ENCODE assay signal across 13 cellular contexts in the genomic region with DNA sequence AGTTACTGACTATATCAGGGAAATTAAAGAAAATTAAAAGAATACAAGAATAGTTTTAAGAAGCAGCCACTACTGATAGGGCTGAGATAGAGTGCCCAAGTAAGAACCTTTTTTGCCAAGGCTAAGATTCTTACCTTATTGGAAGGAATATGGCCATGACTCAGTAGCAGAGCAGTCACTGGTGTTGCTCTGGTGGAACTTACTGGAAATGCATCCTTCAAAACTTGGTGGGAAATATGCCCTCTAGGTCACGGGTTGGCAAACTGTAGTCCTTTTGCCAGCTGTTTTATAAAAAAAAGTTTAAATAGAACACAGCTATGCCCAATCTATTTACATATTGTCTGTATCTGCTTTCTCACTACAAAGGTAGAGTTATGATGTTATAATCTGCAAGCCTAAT. TPM values are rescaled to one million over a fixed set of nuclear protein-coding genes. Genes with fewer than 3 reads are reported as not detected.
DNase-seq lines count a peak whose midpoint lies in the region; ATAC-seq and TF ChIP-seq lines count a peak whose summit lies in the region.
"Had no signal": no experiment of that assay in that cellular context is flagged by ENCODE, and none has a peak within 500 bp of the region (broad histone marks: within the 10 kb centered on the region; RNA-seq: fewer than 3 reads in every experiment).

No MANE protein-coding gene starts in this region.

- no peak for DNase-seq in activated CD8-positive, alpha-beta T cell treated with anti-CD3 and anti-CD28 coated beads for 36 hours
- DNase-seq in activated CD8-positive, alpha-beta T cell treated with anti-CD3 and anti-CD28 coated beads, Interleukin-2, amount 10 ng/mL, durations not matched to agents 7 days and 5 days = no peak
- DNase-seq in NAMALWA (ENCODE audit: low spot score) = peak; percentile 13
- peak; percentile 29 for DNase-seq in epithelial cell of esophagus (ENCODE audit: low read depth)
- peak; percentile 26 for DNase-seq in renal cortical epithelial cell (ENCODE audit: low read depth)
- DNase-seq in middle frontal gyrus (ENCODE audit: extremely low spot score, low spot score) = no peak
- DNase-seq in natural killer cell treated with Interleukin-12 subunit alpha and Interleukin-12 subunit beta and Interleukin-15 and Interleukin-18, amount 100 ng/mL, for 72 hours (ENCODE audit: low spot score) = no peak
- DNase-seq: activated gamma-delta T cell; GDM1; left ventricle myocardium superior; NCI-H2227 treated with DMSO at 0.1 percent for 48 hours; stimulated activated CD4-positive, alpha-beta T cell treated with anti-CD3 and anti-CD28 coated beads, Interleukin-15, amount 100 ng/mL, for 24 hours had no signal

- H3K36me3 Mint-ChIP-seq in activated CD8-positive, alpha-beta T cell treated with anti-CD3 and anti-CD28 coated beads for 36 hours (ENCODE audit: low read depth) = peaks cover 29% of the 10 kb centered on the region
- peaks cover 43% of the 10 kb centered on the region for H3K36me3 Mint-ChIP-seq in activated CD8-positive, alpha-beta T cell treated with anti-CD3 and anti-CD28 coated beads, Interleukin-2, amount 10 ng/mL, durations not matched to agents 7 days and 5 days (ENCODE audit: low read depth)
- peaks cover 22% of the 10 kb centered on the region for H3K36me3 Mint-ChIP-seq in natural killer cell treated with Interleukin-12 subunit alpha and Interleukin-12 subunit beta and Interleukin-15 and Interleukin-18, amount 100 ng/mL, for 72 hours

- no peak overlapping the region for H3K27ac Mint-ChIP-seq in activated CD8-positive, alpha-beta T cell treated with anti-CD3 and anti-CD28 coated beads for 36 hours
- H3K27ac Mint-ChIP-seq in activated CD8-positive, alpha-beta T cell treated with anti-CD3 and anti-CD28 coated beads, Interleukin-2, amount 10 ng/mL, durations not matched to agents 7 days and 5 days = no peak overlapping the region
- no peak overlapping the region for H3K27ac Mint-ChIP-seq in natural killer cell treated with Interleukin-12 subunit alpha and Interleukin-12 subunit beta and Interleukin-15 and Interleukin-18, amount 100 ng/mL, for 72 hours

- intact Hi-C loops in activated CD8-positive, alpha-beta T cell treated with anti-CD3 and anti-CD28 coated beads for 36 hours (cut with micrococcal nuclease) = no loop called here

- no peaks in the 10 kb centered on the region for H3K27me3 Mint-ChIP-seq in activated CD8-positive, alpha-beta T cell treated with anti-CD3 and anti-CD28 coated beads for 36 hours
- H3K27me3 Mint-ChIP-seq in activated CD8-positive, alpha-beta T cell treated with anti-CD3 and anti-CD28 coated beads, Interleukin-2, amount 10 ng/mL, durations not matched to agents 7 days and 5 days (ENCODE audit: low read depth) = no peaks in the 10 kb centered on the region
- no peaks in the 10 kb centered on the region for H3K27me3 Mint-ChIP-seq in natural killer cell treated with Interleukin-12 subunit alpha and Interleukin-12 subunit beta and Interleukin-15 and Interleukin-18, amount 100 ng/mL, for 72 hours

- peaks cover 8% of the 10 kb centered on the region for H3K9me3 Mint-ChIP-seq in activated CD8-positive, alpha-beta T cell treated with anti-CD3 and anti-CD28 coated beads for 36 hours
- no peaks in the 10 kb centered on the region for H3K9me3 Mint-ChIP-seq in activated CD8-positive, alpha-beta T cell treated with anti-CD3 and anti-CD28 coated beads, Interleukin-2, amount 10 ng/mL, durations not matched to agents 7 days and 5 days (ENCODE audit: insufficient read depth)
- peaks cover 3% of the 10 kb centered on the region for H3K9me3 Mint-ChIP-seq in natural killer cell treated with Interleukin-12 subunit alpha and Interleukin-12 subunit beta and Interleukin-15 and Interleukin-18, amount 100 ng/mL, for 72 hours

- H3K4me1 Mint-ChIP-seq in activated CD8-positive, alpha-beta T cell treated with anti-CD3 and anti-CD28 coated beads for 36 hours (ENCODE audit: low read depth) = peaks cover 78% of the 10 kb centered on the region
- peaks cover 62% of the 10 kb centered on the region for H3K4me1 Mint-ChIP-seq in activated CD8-positive, alpha-beta T cell treated with anti-CD3 and anti-CD28 coated beads, Interleukin-2, amount 10 ng/mL, durations not matched to agents 7 days and 5 days (ENCODE audit: low read depth)
- H3K4me1 Mint-ChIP-seq in natural killer cell treated with Interleukin-12 subunit alpha and Interleukin-12 subunit beta and Interleukin-15 and Interleukin-18, amount 100 ng/mL, for 72 hours (ENCODE audit: low read depth in 2 of 2) = peaks cover 40 to 58% of the 10 kb centered on the region in 2 donors

- ATAC-seq in activated CD8-positive, alpha-beta T cell treated with anti-CD3 and anti-CD28 coated beads for 36 hours = no peak
- ATAC-seq in activated CD8-positive, alpha-beta T cell treated with anti-CD3 and anti-CD28 coated beads, Interleukin-2, amount 10 ng/mL, durations not matched to agents 7 days and 5 days = no peak
- ATAC-seq in natural killer cell treated with Interleukin-12 subunit alpha and Interleukin-12 subunit beta and Interleukin-15 and Interleukin-18, amount 100 ng/mL, for 72 hours = no peak
- no peak for ATAC-seq in GM19455 (IDR thresholded peaks at IDR 0.05; ENCODE audit: unreplicated experiment)
- ATAC-seq: left ventricle myocardium superior had no signal

- peak; percentile 41 for TF ChIP-seq CTCF in activated CD8-positive, alpha-beta T cell treated with anti-CD3 and anti-CD28 coated beads for 36 hours (IDR thresholded peaks at IDR 0.05)
- TF ChIP-seq CTCF in epithelial cell of esophagus (IDR thresholded peaks at IDR 0.05; ENCODE audit: insufficient read depth, low read depth, low read length, missing control alignments) = peak; percentile 42

- CTCF ChIA-PET in activated CD8-positive, alpha-beta T cell treated with anti-CD3 and anti-CD28 coated beads for 36 hours (lab: Charles Lee) = interaction anchor here (1.2 kb wide), 1 partner anchor 11 kb away, joined by 5 read pairs; no protein-coding TSS in a partner anchor
- CTCF ChIA-PET in activated CD8-positive, alpha-beta T cell treated with anti-CD3 and anti-CD28 coated beads, Interleukin-2, amount 10 ng/mL, durations not matched to agents 7 days and 5 days (lab: Charles Lee) = interaction anchor here (0.9 to 1.2 kb wide), 2 partner anchors 9 to 14 kb away, joined by 3 read pairs; no protein-coding TSS in a partner anchor

- no peak overlapping the region for H3K4me3 Mint-ChIP-seq in activated CD8-positive, alpha-beta T cell treated with anti-CD3 and anti-CD28 coated beads for 36 hours
- H3K4me3 Mint-ChIP-seq in activated CD8-positive, alpha-beta T cell treated with anti-CD3 and anti-CD28 coated beads, Interleukin-2, amount 10 ng/mL, durations not matched to agents 7 days and 5 days = no peak overlapping the region
- no peak overlapping the region for H3K4me3 Mint-ChIP-seq in natural killer cell treated with Interleukin-12 subunit alpha and Interleukin-12 subunit beta and Interleukin-15 and Interleukin-18, amount 100 ng/mL, for 72 hours

- H3K4me3 ChIP-seq in epithelial cell of esophagus (ENCODE audit: low read length) = no peak overlapping the region

- POLR2A ChIA-PET in activated CD8-positive, alpha-beta T cell treated with anti-CD3 and anti-CD28 coated beads for 36 hours (lab: Charles Lee) = interaction anchor here (1.6 kb wide), 1 partner anchor 64 kb away, joined by 4 read pairs; no protein-coding TSS in a partner anchor
- POLR2A ChIA-PET in activated CD8-positive, alpha-beta T cell treated with anti-CD3 and anti-CD28 coated beads, Interleukin-2, amount 10 ng/mL, durations not matched to agents 7 days and 5 days (lab: Charles Lee) = interaction anchor here (1.4 kb wide), 1 partner anchor 66 kb away, joined by 5 read pairs; a partner anchor contains a TSS

RNA-seq across cellular contexts. Expression of a gene that starts 6.0 kb away (rescaled TPM):
- 10 to 100 TPM; 19.5 to 22.4 TPM for total RNA-seq in activated CD8-positive, alpha-beta T cell treated with anti-CD3 and anti-CD28 coated beads for 36 hours
- 10 to 100 TPM; 14.6 to 17.6 TPM for total RNA-seq in activated CD8-positive, alpha-beta T cell treated with anti-CD3 and anti-CD28 coated beads, Interleukin-2, amount 10 ng/mL, durations not matched to agents 7 days and 5 days
- 18.8 and 28.4 TPM in 2 replicates for total RNA-seq in renal cortical epithelial cell
- 10 to 100 TPM; 14.3 to 18.9 TPM for total RNA-seq in natural killer cell treated with Interleukin-12 subunit alpha and Interleukin-12 subunit beta and Interleukin-15 and Interleukin-18, amount 100 ng/mL, for 72 hours

Comparison
In these comparisons a context has a peak if more than half of its experiments do, and no peak if none do; other contexts are left out.
1. DNase-seq: peak in NAMALWA (single experiment), epithelial cell of esophagus (single experiment) and renal cortical epithelial cell (single experiment); none in activated CD8-positive, alpha-beta T cell treated with anti-CD3 and anti-CD28 coated beads for 36 hours (single experiment), activated CD8-positive, alpha-beta T cell treated with anti-CD3 and anti-CD28 coated beads, Interleukin-2, amount 10 ng/mL, durations not matched to agents 7 days and 5 days (single experiment), middle frontal gyrus (single experiment) and natural killer cell treated with Interleukin-12 subunit alpha and Interleukin-12 subunit beta and Interleukin-15 and Interleukin-18, amount 100 ng/mL, for 72 hours (single experiment).